In genomic region chr19:57231686-57232085, GRCh38 we compare ENCODE assay signal across 14 cellular contexts. TPM values are rescaled to one million over a fixed set of nuclear protein-coding genes. Genes with fewer than 3 reads are reported as not detected.
A peak's percentile ranks its signal among the peaks of the same experiment; 100 is the strongest.
DNase-seq lines count a peak whose midpoint lies in the region; ATAC-seq and TF ChIP-seq lines count a peak whose summit lies in the region.
"Had no signal": no experiment of that assay in that cellular context is flagged by ENCODE, and none has a peak within 500 bp of the region (broad histone marks: within the 10 kb centered on the region; RNA-seq: fewer than 3 reads in every experiment).

No MANE protein-coding gene starts in this region.

- no peak overlapping the region for H3K23ac ChIP-seq in IMR-90 (ENCODE audit: low read depth, low read length)

- no peak overlapping the region for H4K5ac ChIP-seq in IMR-90 (ENCODE audit: low read depth, low read length)

- H3K27ac Mint-ChIP-seq in endothelial cell (ENCODE audit: unreplicated experiment) (peak overlapping the region; percentile 30), Calu3 (ENCODE audit: unreplicated experiment) (no peak overlapping the region)

- H2BK15ac ChIP-seq in IMR-90 (ENCODE audit: low read depth, low read length) = no peak overlapping the region

- DNase-seq in IMR-90 (no peak), endothelial cell (ENCODE audit: low spot score) (no peak), iPS-NIHi7 (ENCODE audit: extremely low spot score) (peak; percentile 18), Calu3 (no peak)
- DNase-seq: CD8-positive, alpha-beta memory T cell; NCI-H1048; NCI-H2081 treated with DMSO at 0.1 percent for 48 hours; NCI-H510A treated with DMSO at 0.1 percent for 48 hours had no signal

- 43% methylated on average over 1 of the region's 9 CpGs; no CpG with 5 or more reads in 1 of the 2 experiments for WGBS in IMR-90 (ENCODE audit: extremely low coverage in 2 of 2, insufficient read length in 1 of 2), 2 experiments

- no peaks in the 10 kb centered on the region for H3K9me1 ChIP-seq in IMR-90 (ENCODE audit: insufficient read depth, low read length)

- peaks cover 5% of the 10 kb centered on the region for H3K4me1 Mint-ChIP-seq in endothelial cell (ENCODE audit: unreplicated experiment)
- no peaks in the 10 kb centered on the region for H3K4me1 Mint-ChIP-seq in Calu3 (ENCODE audit: low read depth, unreplicated experiment)

- H3K9me3 Mint-ChIP-seq in endothelial cell (ENCODE audit: unreplicated experiment) (no peaks in the 10 kb centered on the region), Calu3 (ENCODE audit: low read depth, unreplicated experiment) (peaks cover 14% of the 10 kb centered on the region)

- H3K27ac ChIP-seq in BLaER1 treated with 17β-estradiol and CSF1 and Interleukin-3, amounts not matched to agents 10 nM and 100 nM = peak overlapping the region in 2 of 11 experiments; percentile 47 to 54; a peak in 2 of 22 replicates
- H3K27ac ChIP-seq in IMR-90 (ENCODE audit: insufficient read depth, low read length) = no peak overlapping the region
- H3K27ac ChIP-seq: Peyer's patch had no signal

- ATAC-seq in IMR-90 (ENCODE audit: low read depth) (no peak), GM19452 (IDR thresholded peaks at IDR 0.05; ENCODE audit: unreplicated experiment) (no peak), HG03280 (IDR thresholded peaks at IDR 0.05; ENCODE audit: unreplicated experiment) (no peak), GM21447 (IDR thresholded peaks at IDR 0.05; ENCODE audit: unreplicated experiment) (no peak)
- ATAC-seq: Right ventricle myocardium inferior had no signal

- H3K9me3 ChIP-seq in BLaER1 treated with 17β-estradiol and CSF1 and Interleukin-3, amounts not matched to agents 10 nM and 100 nM (replicated peaks in 1 of 11) = peaks cover 0 to 6% (median 0%) of the 10 kb centered on the region in 11 experiments; a peak in 3 of 22 replicates
- peaks cover 2% of the 10 kb centered on the region; the same call in 1 of the 2 replicates for H3K9me3 ChIP-seq in IMR-90 (ENCODE audit: control insufficient read depth, insufficient read depth, low read length)
- H3K9me3 ChIP-seq: Peyer's patch had no signal

- H3K56ac ChIP-seq in IMR-90 (ENCODE audit: extremely low read depth, insufficient read depth, low read length) = no peak overlapping the region

- H3K27me3 Mint-ChIP-seq in endothelial cell (ENCODE audit: unreplicated experiment) (no peaks in the 10 kb centered on the region), Calu3 (ENCODE audit: unreplicated experiment) (no peaks in the 10 kb centered on the region)
- H3K27me3 Mint-ChIP-seq: CD8-positive, alpha-beta memory T cell had no signal

- H3K4me3 ChIP-seq in BLaER1 treated with 17β-estradiol and CSF1 and Interleukin-3, amounts not matched to agents 10 nM and 100 nM = no peak overlapping the region
- no peak overlapping the region for H3K4me3 ChIP-seq in IMR-90 (ENCODE audit: insufficient read depth, low read depth, low read length)
- H3K4me3 ChIP-seq: Peyer's patch had no signal

- H2BK20ac ChIP-seq in IMR-90 (ENCODE audit: low read depth, low read length) = no peak overlapping the region

- no peak overlapping the region for H4K91ac ChIP-seq in IMR-90 (ENCODE audit: insufficient read depth, low read depth, low read length)

- H3K14ac ChIP-seq in IMR-90 (replicated peaks; ENCODE audit: low read depth, low read length) = no peak overlapping the region

- peak overlapping the region; percentile 14 for H2AFZ ChIP-seq in IMR-90 (replicated peaks; ENCODE audit: low read length, poor library complexity)

- dilution Hi-C loops in IMR-90 (cut with HindIII; ENCODE audit: low sequenced_read_pairs, unreplicated experiment) = no loop called here

- CTCF ChIA-PET in IMR-90 (lab: Yijun Ruan, JAX) = no interaction called here
- CTCF ChIA-PET in Calu3 (lab: Charles Lee) = interaction anchor here (0.6 kb wide), 1 partner anchor 33 kb away, joined by 5 read pairs; no protein-coding TSS in a partner anchor

- peak overlapping the region in 2 of 11 experiments; percentile 22 to 52; a peak in 2 of 22 replicates for H3K9ac ChIP-seq in BLaER1 treated with 17β-estradiol and CSF1 and Interleukin-3, amounts not matched to agents 10 nM and 100 nM
- H3K9ac ChIP-seq in IMR-90 (ENCODE audit: low read depth, low read length) = no peak overlapping the region

- H3K4me3 Mint-ChIP-seq in endothelial cell (ENCODE audit: unreplicated experiment) (peak overlapping the region; percentile 68), Calu3 (ENCODE audit: low read depth, unreplicated experiment) (no peak overlapping the region)
- H3K4me3 Mint-ChIP-seq: CD8-positive, alpha-beta memory T cell had no signal

- H3K4me1 ChIP-seq in BLaER1 treated with 17β-estradiol and CSF1 and Interleukin-3, amounts not matched to agents 10 nM and 100 nM = peaks cover 30 to 39% (median 35%) of the 10 kb centered on the region in 10 experiments
- H3K4me1 ChIP-seq in IMR-90 (ENCODE audit: control insufficient read depth, insufficient read depth, low read length) = no peaks in the 10 kb centered on the region
- H3K4me1 ChIP-seq: Peyer's patch had no signal

- intact Hi-C loops in IMR-90 (cut with micrococcal nuclease) = no loop called here
- intact Hi-C loops in Calu3 (cut with micrococcal nuclease; ENCODE audit: unreplicated experiment) = no loop called here

- peaks cover 0 to 94% (median 79%) of the 10 kb centered on the region in 11 experiments; a peak in 18 of 22 replicates for H4K20me1 ChIP-seq in BLaER1 treated with 17β-estradiol and CSF1 and Interleukin-3, amounts not matched to agents 10 nM and 100 nM
- no peaks in the 10 kb centered on the region for H4K20me1 ChIP-seq in IMR-90 (ENCODE audit: insufficient read depth, low read length)

- BruUV-seq in IMR-90 (replicated peaks; lab: Mats Ljungman, UMichigan) (no TSS peak), Calu3 (replicated peaks; lab: Mats Ljungman, UMichigan) (no TSS peak)

- H2BK5ac ChIP-seq in IMR-90 (ENCODE audit: low read depth, low read length, poor library complexity, severe bottlenecking) = no peak overlapping the region

- H2AK9ac ChIP-seq in IMR-90 (replicated peaks; ENCODE audit: low read depth, low read length, poor library complexity) = no peak overlapping the region

- TF ChIP-seq CTCF in IMR-90 (conservative IDR thresholded peaks at IDR 0.05; ENCODE audit: low read depth, low read length) = no peak
- no peak for TF ChIP-seq CTCF in endothelial cell (IDR thresholded peaks at IDR 0.05; ENCODE audit: unreplicated experiment)
- no peak for TF ChIP-seq CTCF in Calu3 (IDR thresholded peaks at IDR 0.05; ENCODE audit: unreplicated experiment)

- peak overlapping the region; percentile 52 to 94 (median 84) for H3K4me2 ChIP-seq in BLaER1 treated with 17β-estradiol and CSF1 and Interleukin-3, amounts not matched to agents 10 nM and 100 nM
- no peak overlapping the region for H3K4me2 ChIP-seq in IMR-90 (ENCODE audit: low read depth, low read length)

- H3K18ac ChIP-seq in IMR-90 (ENCODE audit: low read depth, low read length) = no peak overlapping the region

- H3K79me1 ChIP-seq in IMR-90 (ENCODE audit: low read depth in 1 of 2, low read length in 2 of 2) = no peaks in the 10 kb centered on the region

- TF ChIP-seq RAD21 in IMR-90 (IDR thresholded peaks at IDR 0.05; ENCODE audit: low read length) = no peak

- no peak overlapping the region for H2AK5ac ChIP-seq in IMR-90 (ENCODE audit: low read depth, low read length)

- H4K8ac ChIP-seq in IMR-90 (ENCODE audit: low read depth in 2 of 2, low read length in 2 of 2) = no peak overlapping the region

- peaks cover 47 to 88% (median 60%) of the 10 kb centered on the region in 11 experiments for H3K27me3 ChIP-seq in BLaER1 treated with 17β-estradiol and CSF1 and Interleukin-3, amounts not matched to agents 10 nM and 100 nM
- H3K27me3 ChIP-seq in IMR-90 (ENCODE audit: control insufficient read depth, insufficient read depth, low read length) = no peaks in the 10 kb centered on the region; the same call in 1 of the 2 replicates
- H3K27me3 ChIP-seq: Peyer's patch had no signal

- H3K36me3 Mint-ChIP-seq in endothelial cell (ENCODE audit: low read depth, unreplicated experiment) (no peaks in the 10 kb centered on the region), Calu3 (ENCODE audit: insufficient read depth, unreplicated experiment) (peaks cover 6% of the 10 kb centered on the region)

- no peaks in the 10 kb centered on the region for H3K36me3 ChIP-seq in BLaER1 treated with 17β-estradiol and CSF1 and Interleukin-3, amounts not matched to agents 10 nM and 100 nM
- H3K36me3 ChIP-seq in IMR-90 (ENCODE audit: control insufficient read depth, insufficient read depth, low read length) = no peaks in the 10 kb centered on the region
- H3K36me3 ChIP-seq: Peyer's patch had no signal

- in situ Hi-C loops in IMR-90 (cut with MboI; ENCODE audit: low sequenced_read_pairs) = no loop called here

- no peak for TF ChIP-seq POLR2A in IMR-90 (IDR thresholded peaks at IDR 0.05; ENCODE audit: low read depth, low read length)

- no peak overlapping the region for H3K4ac ChIP-seq in IMR-90 (ENCODE audit: low read depth, low read length)

- POLR2A ChIA-PET in IMR-90 (lab: Charles Lee; ENCODE audit: unreplicated experiment) = no interaction called here

- H2BK120ac ChIP-seq in IMR-90 (ENCODE audit: low read depth, low read length) = no peak overlapping the region

TF ChIP-seq in IMR-90, 13 proteins besides CTCF, POLR2A, EP300 and RAD21:
- TF ChIP-seq SMC3 (IDR thresholded peaks at IDR 0.05; ENCODE audit: low read depth, low read length) = no peak

RNA-seq across cellular contexts. Expression of gene AURKC, which starts 0.9 kb away (rescaled TPM):
- total RNA-seq in IMR-90 (2012; rRNA removed) = 0.83 and 0.90 TPM in 2 replicates
- polyA plus RNA-seq in IMR-90 (2012; rRNA removed) = 0.82 and 1.3 TPM in 2 replicates
- polyA plus RNA-seq in IMR-90 (2012; cell fraction: cytosol; rRNA removed) = 0.53 and 0.66 TPM in 2 replicates
- polyA plus RNA-seq in IMR-90 (2012; cell fraction: nucleus; rRNA removed; ENCODE audit: low replicate concordance) = 1.7 and 2.0 TPM in 2 replicates
- 3.2 TPM for total RNA-seq in endothelial cell (ENCODE audit: unreplicated experiment)
- 0.83 and 1.3 TPM in 2 replicates for total RNA-seq in Calu3 (2022)
- polyA plus RNA-seq: CD8-positive, alpha-beta memory T cell had no signal

RNA-seq across cellular contexts. Expression of gene ZNF805, which starts 8.7 kb away (rescaled TPM):
- total RNA-seq in IMR-90 (2012; rRNA removed) (26.1 and 32.3 TPM in 2 replicates), endothelial cell (ENCODE audit: unreplicated experiment) (20.4 TPM), Calu3 (2022) (13.8 and 14.1 TPM in 2 replicates)
- 2.4 and 3.0 TPM in 2 replicates for polyA plus RNA-seq in IMR-90 (2012; rRNA removed)
- polyA plus RNA-seq in IMR-90 (2012; cell fraction: cytosol; rRNA removed) = 0.84 and 1.3 TPM in 2 replicates
- polyA plus RNA-seq in IMR-90 (2012; cell fraction: nucleus; rRNA removed; ENCODE audit: low replicate concordance) = 1.1 and 2.3 TPM in 2 replicates

RNA-seq across cellular contexts. Expression of gene ZNF264, which starts 40.4 kb away (rescaled TPM):
- total RNA-seq in IMR-90 (2012; rRNA removed) (23.9 and 31.9 TPM in 2 replicates), endothelial cell (ENCODE audit: unreplicated experiment) (29.0 TPM), Calu3 (2022) (28.7 and 29.0 TPM in 2 replicates)
- 3.4 and 3.5 TPM in 2 replicates for polyA plus RNA-seq in IMR-90 (2012; rRNA removed)
- 3.0 and 6.5 TPM in 2 replicates for polyA plus RNA-seq in IMR-90 (2012; cell fraction: cytosol; rRNA removed)
- 4.6 and 7.5 TPM in 2 replicates for polyA plus RNA-seq in IMR-90 (2012; cell fraction: nucleus; rRNA removed; ENCODE audit: low replicate concordance)

RNA-seq across cellular contexts. Expression of gene ZNF460, which starts 48.6 kb away (rescaled TPM):
- total RNA-seq in IMR-90 (2012; rRNA removed) (41.9 and 55.2 TPM in 2 replicates), endothelial cell (ENCODE audit: unreplicated experiment) (51.2 TPM), Calu3 (2022) (68.2 and 74.8 TPM in 2 replicates)
- 3.2 and 3.6 TPM in 2 replicates for polyA plus RNA-seq in IMR-90 (2012; rRNA removed)
- polyA plus RNA-seq in IMR-90 (2012; cell fraction: cytosol; rRNA removed) = 0.82 and 1.1 TPM in 2 replicates
- 2.3 and 6.0 TPM in 2 replicates for polyA plus RNA-seq in IMR-90 (2012; cell fraction: nucleus; rRNA removed; ENCODE audit: low replicate concordance)
